In the genomic region with DNA sequence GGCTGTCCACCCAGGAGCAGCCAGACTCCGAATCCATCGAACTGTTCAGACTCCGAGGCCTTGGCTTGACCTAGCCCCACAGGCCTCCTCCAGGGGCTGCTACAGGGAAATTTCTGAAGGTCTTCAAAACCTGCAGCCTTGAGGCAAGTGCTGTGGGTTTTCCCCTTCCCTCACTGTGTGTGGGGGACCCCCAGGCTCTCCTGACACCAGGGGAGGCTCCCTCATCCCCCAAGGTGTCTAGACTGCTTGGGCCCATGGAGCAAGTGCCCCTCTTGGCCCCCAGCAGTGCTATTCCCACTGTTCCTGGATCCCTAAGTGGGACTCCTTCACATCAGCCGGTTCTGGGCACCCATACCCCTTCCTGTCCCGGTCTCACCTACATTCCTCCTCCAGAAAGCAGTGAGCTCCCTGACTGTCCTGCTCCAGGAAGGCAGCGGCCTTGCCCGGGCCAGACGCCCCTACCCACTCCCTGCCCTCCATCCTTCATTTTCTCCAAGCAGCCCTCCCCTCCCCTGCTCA, we compare ENCODE assay signal across 8 cellular contexts. TPM values are rescaled to one million over a fixed set of nuclear protein-coding genes. Genes with fewer than 3 reads are reported as not detected.
DNase-seq lines count a peak whose midpoint lies in the region; ATAC-seq and TF ChIP-seq lines count a peak whose summit lies in the region.

No MANE protein-coding gene starts in this region.

- intact Hi-C loops in activated naive CD4-positive, alpha-beta T cell treated with anti-CD3 and anti-CD28 coated beads for 36 hours (cut with micrococcal nuclease), result loop anchor here (1.0 kb wide), 3 partner anchors 15 to 54 kb away; partner anchors contain the start of gene AUNIP
- intact Hi-C loops in MCF 10A (cut with micrococcal nuclease), result loop anchor here (5.0 kb wide), 1 partner anchor 52 kb away; no protein-coding TSS in a partner anchor

- H3K27ac ChIP-seq in mesodermal cell (ENCODE audit: low read depth, low read length, severe bottlenecking) (no peak overlapping the region), upper lobe of left lung (peak overlapping the region; percentile 72 to 90 (median 80))

- H3K36me3 Mint-ChIP-seq in activated naive CD4-positive, alpha-beta T cell treated with anti-CD3 and anti-CD28 coated beads for 36 hours (ENCODE audit: low read depth), result no peaks in the 10 kb centered on the region
- no peaks in the 10 kb centered on the region for H3K36me3 Mint-ChIP-seq in MCF 10A (ENCODE audit: insufficient read depth, unreplicated experiment)

- BruUV-seq in MCF 10A (replicated peaks; lab: Mats Ljungman, UMichigan), result no TSS peak

- no peaks in the 10 kb centered on the region for H3K27me3 ChIP-seq in upper lobe of left lung

- peak overlapping the region; percentile 84 for H3K4me3 Mint-ChIP-seq in activated naive CD4-positive, alpha-beta T cell treated with anti-CD3 and anti-CD28 coated beads for 36 hours
- peak overlapping the region; percentile 81 for H3K4me3 Mint-ChIP-seq in MCF 10A (ENCODE audit: unreplicated experiment)

- no peaks in the 10 kb centered on the region for H3K27me3 Mint-ChIP-seq in activated naive CD4-positive, alpha-beta T cell treated with anti-CD3 and anti-CD28 coated beads for 36 hours (ENCODE audit: low read depth)
- no peaks in the 10 kb centered on the region for H3K27me3 Mint-ChIP-seq in MCF 10A (ENCODE audit: insufficient read depth, unreplicated experiment)

- no peaks in the 10 kb centered on the region for H3K9me3 Mint-ChIP-seq in activated naive CD4-positive, alpha-beta T cell treated with anti-CD3 and anti-CD28 coated beads for 36 hours
- H3K9me3 Mint-ChIP-seq in MCF 10A (ENCODE audit: unreplicated experiment), result no peaks in the 10 kb centered on the region

- H3K9me3 ChIP-seq in mesodermal cell (ENCODE audit: control insufficient read depth, low read length) (no peaks in the 10 kb centered on the region), upper lobe of left lung (no peaks in the 10 kb centered on the region)

- H3K4me3 ChIP-seq in mesodermal cell (ENCODE audit: extremely low read depth, insufficient read depth, low read length, poor library complexity, severe bottlenecking), result peak overlapping the region; percentile 62
- peak overlapping the region; percentile 54 to 86 (median 64) for H3K4me3 ChIP-seq in upper lobe of left lung

- TF ChIP-seq CTCF in MCF 10A (IDR thresholded peaks at IDR 0.05; ENCODE audit: unreplicated experiment), result no peak
- TF ChIP-seq CTCF in upper lobe of left lung (IDR thresholded peaks at IDR 0.05), result no peak

- TF ChIP-seq EP300 in upper lobe of left lung (IDR thresholded peaks at IDR 0.05), result no peak

- H3K27ac Mint-ChIP-seq in activated naive CD4-positive, alpha-beta T cell treated with anti-CD3 and anti-CD28 coated beads for 36 hours, result peak overlapping the region; percentile 18
- peak overlapping the region; percentile 54 for H3K27ac Mint-ChIP-seq in MCF 10A (ENCODE audit: low read depth, unreplicated experiment)

- H3K4me1 Mint-ChIP-seq in activated naive CD4-positive, alpha-beta T cell treated with anti-CD3 and anti-CD28 coated beads for 36 hours (ENCODE audit: low read depth), result peaks cover 8% of the 10 kb centered on the region
- H3K4me1 Mint-ChIP-seq in MCF 10A (ENCODE audit: insufficient read depth, unreplicated experiment), result peaks cover 15% of the 10 kb centered on the region

- CTCF ChIA-PET in activated naive CD4-positive, alpha-beta T cell treated with anti-CD3 and anti-CD28 coated beads for 36 hours (lab: Charles Lee), result interaction anchor here (0.6 to 1.5 kb wide), 3 partner anchors 30 to 133 kb away, joined by 4 to 5 read pairs (median 4); partner anchors contain the start of gene PAFAH2
- CTCF ChIA-PET in MCF 10A (lab: Yijun Ruan, JAX), result interaction anchor here (0.6 to 1.2 kb wide), 7 partner anchors 8 to 271 kb away, joined by 3 to 4 read pairs (median 3); partner anchors contain the start of gene PAFAH2

- H3K4me1 ChIP-seq in mesodermal cell (ENCODE audit: control insufficient read depth, insufficient read depth, low read length, poor library complexity, severe bottlenecking) (peaks cover 10% of the 10 kb centered on the region), upper lobe of left lung (peaks cover 39 to 49% (median 44%) of the 10 kb centered on the region in 4 donors)

- POLR2A ChIA-PET in MCF 10A (lab: Yijun Ruan, JAX), result interaction anchor here (0.6 to 6.9 kb wide), 12 partner anchors 11 to 1129 kb away, joined by 3 to 83 read pairs (median 6); partner anchors contain the start of genes CLIC4, MTFR1L and PAFAH2

- 53 to 56% methylated on average over 8 of the region's 8 CpGs for WGBS in mesodermal cell (ENCODE audit: insufficient coverage in 2 of 2), 2 experiments
- 17 to 21% methylated on average over 7 to 8 of the region's 8 CpGs for WGBS in upper lobe of left lung, 2 donors

- peak in 1 of 2 donors; percentile 8 for ATAC-seq in upper lobe of left lung (ENCODE audit: low FRiP score in 2 of 2)
- ATAC-seq in GM19035 (IDR thresholded peaks at IDR 0.05; ENCODE audit: unreplicated experiment), result no peak

- no peak for TF ChIP-seq POLR2A in upper lobe of left lung (IDR thresholded peaks at IDR 0.05)

- peaks cover 6% of the 10 kb centered on the region for H3K36me3 ChIP-seq in mesodermal cell (ENCODE audit: control insufficient read depth, insufficient read depth, low read length)
- H3K36me3 ChIP-seq in upper lobe of left lung, result no peaks in the 10 kb centered on the region

- DNase-seq in activated naive CD4-positive, alpha-beta T cell treated with anti-CD3 and anti-CD28 coated beads for 36 hours, result no peak
- DNase-seq in activated naive CD4-positive, alpha-beta T cell treated with Interleukin-2 at 50 U/mL for 16 hours, result no peak
- no peak for DNase-seq in MCF 10A (ENCODE audit: unreplicated experiment)
- no peak for DNase-seq in upper lobe of left lung
- no peak for DNase-seq in DMS153 (lab: John Stamatoyannopoulos, UW)
- no peak for DNase-seq in activated CD8-positive, alpha-beta memory T cell treated with anti-CD3 and anti-CD28 coated beads for 24 hours

RNA-seq across cellular contexts. Expression of gene PAQR7, which starts 0.8 kb away (rescaled TPM):
- total RNA-seq in activated naive CD4-positive, alpha-beta T cell treated with anti-CD3 and anti-CD28 coated beads for 36 hours, result 1 to 10 TPM; 2.8 to 3.1 TPM
- total RNA-seq in MCF 10A (2022), result 3.8 and 4.4 TPM in 2 replicates
- polyA plus RNA-seq in mesodermal cell (2013, experiment 1 of 2), result 8.0 TPM
- polyA plus RNA-seq in mesodermal cell (2013, experiment 2 of 2), result 8.1 TPM
- 1 to 10 TPM; 1.9 to 9.6 (median 7.0) TPM for total RNA-seq in upper lobe of left lung

RNA-seq across cellular contexts. Expression of gene AUNIP, which starts 15.4 kb away (rescaled TPM):
- 1 to 10 TPM; 8.4 to 9.1 TPM for total RNA-seq in activated naive CD4-positive, alpha-beta T cell treated with anti-CD3 and anti-CD28 coated beads for 36 hours
- total RNA-seq in MCF 10A (2022), result 5.2 and 9.4 TPM in 2 replicates
- 5.8 TPM for polyA plus RNA-seq in mesodermal cell (2013, experiment 1 of 2)
- polyA plus RNA-seq in mesodermal cell (2013, experiment 2 of 2), result 4.0 TPM
- total RNA-seq in upper lobe of left lung, result 1 to 10 TPM in 1 of 6 donors, under 1 TPM in 2, not detected in 3; 0.43 to 1.1 (median 0.74) TPM

RNA-seq across cellular contexts. Expression of gene STMN1, which starts 31.5 kb away (rescaled TPM):
- total RNA-seq in activated naive CD4-positive, alpha-beta T cell treated with anti-CD3 and anti-CD28 coated beads for 36 hours, result 100 to 1,000 TPM; 708 to 746 TPM
- 99.3 and 137 TPM in 2 replicates for total RNA-seq in MCF 10A (2022)
- 857 TPM for polyA plus RNA-seq in mesodermal cell (2013, experiment 1 of 2)
- polyA plus RNA-seq in mesodermal cell (2013, experiment 2 of 2), result 919 TPM
- total RNA-seq in upper lobe of left lung, result 100 to 1,000 TPM in 1 of 6 donors, 10 to 100 TPM in 5; 38.3 to 103 (median 52.2) TPM

RNA-seq across cellular contexts. Expression of gene MTFR1L, which starts 54.9 kb away (rescaled TPM):
- 10 to 100 TPM; 22.2 to 23.5 TPM for total RNA-seq in activated naive CD4-positive, alpha-beta T cell treated with anti-CD3 and anti-CD28 coated beads for 36 hours
- total RNA-seq in MCF 10A (2022) (39.3 and 42.2 TPM in 2 replicates), upper lobe of left lung (10 to 100 TPM; 43.2 to 80.7 (median 53.6) TPM)
- polyA plus RNA-seq in mesodermal cell (2013, experiment 1 of 2), result 54.2 TPM
- polyA plus RNA-seq in mesodermal cell (2013, experiment 2 of 2), result 46.8 TPM
